18 cellular contexts compared by ENCODE assay signal in genomic region chr6:158512809-158513208, GRCh38.
"Had no signal": no experiment of that assay in that cellular context is flagged by ENCODE, and none has a peak within 500 bp of the region (broad histone marks: within the 10 kb centered on the region; RNA-seq: fewer than 3 reads in every experiment).

No MANE protein-coding gene starts in this region.

- ATAC-seq: left lung, lower lobe of right lung, natural killer cell, right cardiac atrium, upper lobe of right lung had no signal

- H3K4me3 Mint-ChIP-seq: immature natural killer cell, memory B cell, mesothelial cell of epicardium, natural killer cell, neural crest cell had no signal

- H3K27ac ChIP-seq: epithelial cell of prostate, esophagus muscularis mucosa, left lung, lower lobe of right lung, tibial artery, upper lobe of right lung, vagina had no signal

- H3K36me3 ChIP-seq: esophagus muscularis mucosa, left lung, lower lobe of right lung, tibial artery, upper lobe of right lung, vagina had no signal

- FAIRE-seq: keratinocyte had no signal

- H3K27me3 ChIP-seq: vagina had no signal

- H3K36me3 Mint-ChIP-seq: memory B cell, natural killer cell had no signal

- H3K9me3 Mint-ChIP-seq: immature natural killer cell, memory B cell, mesothelial cell of epicardium, natural killer cell, neural crest cell had no signal

- H3K9me3 ChIP-seq: esophagus muscularis mucosa, left lung, lower lobe of right lung, tibial artery, upper lobe of right lung, vagina had no signal

- H3K4me1 Mint-ChIP-seq: mesothelial cell of epicardium had no signal

- H3K27ac Mint-ChIP-seq: immature natural killer cell, memory B cell, mesothelial cell of epicardium, natural killer cell had no signal

- DNase-seq: effector memory CD4-positive, alpha-beta T cell; immature natural killer cell; left lung; lower lobe of right lung; natural killer cell; right cardiac atrium; stimulated activated CD4-positive, alpha-beta T cell treated with anti-CD3 and anti-CD28 coated beads, Interleukin-2, amount 100 ng/mL, for 48 hours; stimulated activated naive CD4-positive, alpha-beta T cell treated with Interleukin-2 at 50 U/mL for 16 hours; tibial artery; upper lobe of right lung had no signal

- H3K4me3 ChIP-seq: esophagus muscularis mucosa, left lung, lower lobe of right lung, smooth muscle cell, tibial artery, upper lobe of right lung, vagina had no signal
